In the genomic region with DNA sequence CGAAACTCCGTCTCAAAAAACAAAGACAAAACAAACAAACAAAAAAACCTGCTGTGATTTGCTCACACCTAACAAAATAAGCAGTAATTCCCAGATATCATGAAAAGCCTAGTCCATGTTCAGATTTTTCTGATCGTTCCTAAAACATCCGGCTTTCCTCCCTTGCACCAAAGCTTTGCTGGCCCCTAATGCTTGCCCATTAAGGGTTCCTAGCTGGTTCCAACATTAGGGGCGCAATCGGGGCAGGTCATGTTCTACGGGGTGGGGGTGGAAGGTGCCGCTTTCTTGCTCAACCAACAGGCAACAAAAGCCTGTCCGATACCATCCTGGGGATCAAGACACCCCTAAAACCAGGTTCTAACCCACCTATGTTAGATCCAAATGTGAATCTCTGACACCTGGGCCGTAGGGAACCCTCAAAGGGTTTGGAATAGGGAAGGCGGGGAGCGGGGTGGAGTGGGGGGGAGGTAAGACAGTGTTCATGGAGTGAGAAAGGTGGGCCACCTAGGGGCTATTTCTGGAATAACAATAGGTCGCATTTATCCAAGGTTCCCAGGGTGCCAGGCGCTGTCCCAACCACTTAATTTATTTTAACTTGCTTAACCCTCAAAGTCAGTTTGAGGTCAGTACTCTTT, we compare ENCODE assay signal across 8 cellular contexts. TPM values are rescaled to one million over a fixed set of nuclear protein-coding genes. Genes with fewer than 3 reads are reported as not detected.
A peak's percentile ranks its signal among the peaks of the same experiment; 100 is the strongest.
DNase-seq lines count a peak whose midpoint lies in the region; ATAC-seq and TF ChIP-seq lines count a peak whose summit lies in the region.

No MANE protein-coding gene starts in this region.

- no peaks in the 10 kb centered on the region for H3K27me3 ChIP-seq in foreskin keratinocyte
- peaks cover 8% of the 10 kb centered on the region for H3K27me3 ChIP-seq in neural progenitor cell
- no peaks in the 10 kb centered on the region for H3K27me3 ChIP-seq in aorta (ENCODE audit: control insufficient read depth in 1 of 2, insufficient read depth in 2 of 2, low read length in 1 of 2)

- H3K4me3 ChIP-seq in neural progenitor cell (no peak overlapping the region), aorta (ENCODE audit: low read length in 2 of 2) (no peak overlapping the region)

- 13 to 19% methylated on average over 14 of the region's 14 CpGs for WGBS in aorta, 2 donors

- intact Hi-C loops in aorta (cut with DNase I): loop anchor here (5.0 kb wide), 1 partner anchor 118 kb away; no protein-coding TSS in a partner anchor

- DNase-seq in HFFc6: peak; percentile 45
- peak; percentile 84 for DNase-seq in NCI-H82 (lab: John Stamatoyannopoulos, UW)
- peak; percentile 48 to 53 for DNase-seq in activated T-cell treated with anti-CD3 and anti-CD28 coated beads, Interleukin-2, amount 50 U/mL, for 72 hours
- peak in 1 of 2 donors; percentile 34 for DNase-seq in foreskin keratinocyte
- peak; percentile 78 for DNase-seq in neural progenitor cell (ENCODE audit: low spot score)
- DNase-seq in aorta: no peak
- DNase-seq in amniotic stem cell (lab: John Stamatoyannopoulos, UW): no peak

- H3K36me3 ChIP-seq in neural progenitor cell (no peaks in the 10 kb centered on the region), aorta (ENCODE audit: control insufficient read depth in 1 of 2, insufficient read depth in 2 of 2, low read length in 1 of 2) (no peaks in the 10 kb centered on the region)

- peak overlapping the region; percentile 54 for H3K4me2 ChIP-seq in neural progenitor cell

- H3K4me3 Mint-ChIP-seq in HFFc6 (peak overlapping the region; percentile 61), neural progenitor cell (no peak overlapping the region)
- H3K4me3 Mint-ChIP-seq in activated T-cell treated with anti-CD3 and anti-CD28 coated beads, Interleukin-2, amount 50 U/mL, for 72 hours: peak overlapping the region in 1 of 2 donors; percentile 34

- no peaks in the 10 kb centered on the region for H3F3A ChIP-seq in neural progenitor cell (ENCODE audit: low read depth)

- H3K9me3 Mint-ChIP-seq in HFFc6 (no peaks in the 10 kb centered on the region), neural progenitor cell (no peaks in the 10 kb centered on the region)
- H3K9me3 Mint-ChIP-seq in activated T-cell treated with anti-CD3 and anti-CD28 coated beads, Interleukin-2, amount 50 U/mL, for 72 hours: no peaks in the 10 kb centered on the region

- H3K4me1 ChIP-seq in foreskin keratinocyte (peaks cover 4% of the 10 kb centered on the region), neural progenitor cell (no peaks in the 10 kb centered on the region), aorta (ENCODE audit: control insufficient read depth in 1 of 2, insufficient read depth in 2 of 2, low read length in 2 of 2) (no peaks in the 10 kb centered on the region)

- peak; percentile 76 for ATAC-seq in activated T-cell treated with anti-CD3 and anti-CD28 coated beads, Interleukin-2, amount 50 U/mL, for 72 hours (replicated peaks in 1 of 2)
- ATAC-seq in foreskin keratinocyte (peak; percentile 76), aorta (ENCODE audit: low FRiP score) (peak; percentile 65)

- H3K9ac ChIP-seq in neural progenitor cell: no peak overlapping the region

- H3K27me3 Mint-ChIP-seq in HFFc6 (ENCODE audit: insufficient read depth) (peaks cover 5% of the 10 kb centered on the region; the same call in 1 of the 2 replicates), neural progenitor cell (ENCODE audit: insufficient read depth, low read depth) (peaks cover 8% of the 10 kb centered on the region)
- no peaks in the 10 kb centered on the region for H3K27me3 Mint-ChIP-seq in activated T-cell treated with anti-CD3 and anti-CD28 coated beads, Interleukin-2, amount 50 U/mL, for 72 hours (ENCODE audit: low read depth)

- H3K79me2 ChIP-seq in neural progenitor cell (ENCODE audit: low read depth): no peaks in the 10 kb centered on the region

- TF ChIP-seq CTCF in C4-2B (conservative IDR thresholded peaks at IDR 0.05) (peak; percentile 87), HFFc6 (IDR thresholded peaks at IDR 0.05) (peak; percentile 83), foreskin keratinocyte (conservative IDR thresholded peaks at IDR 0.05) (peak; percentile 74), neural progenitor cell (IDR thresholded peaks at IDR 0.05) (peak; percentile 65)

- H3K9me3 ChIP-seq in neural progenitor cell (ENCODE audit: low read depth): no peaks in the 10 kb centered on the region
- no peaks in the 10 kb centered on the region for H3K9me3 ChIP-seq in aorta (ENCODE audit: control insufficient read depth, low read length)

- H3K27ac ChIP-seq in C4-2B (peak overlapping the region; percentile 64), foreskin keratinocyte (no peak overlapping the region), neural progenitor cell (no peak overlapping the region), aorta (ENCODE audit: low read depth in 1 of 2, low read length in 2 of 2) (no peak overlapping the region)

- H3K36me3 Mint-ChIP-seq in HFFc6 (ENCODE audit: low read depth): no peaks in the 10 kb centered on the region
- H3K36me3 Mint-ChIP-seq in activated T-cell treated with anti-CD3 and anti-CD28 coated beads, Interleukin-2, amount 50 U/mL, for 72 hours (ENCODE audit: insufficient read depth in 2 of 2): no peaks in the 10 kb centered on the region
- H3K36me3 Mint-ChIP-seq in neural progenitor cell: no peaks in the 10 kb centered on the region

- H3K4me1 Mint-ChIP-seq in HFFc6 (ENCODE audit: low read depth): peaks cover 25% of the 10 kb centered on the region
- no peaks in the 10 kb centered on the region for H3K4me1 Mint-ChIP-seq in activated T-cell treated with anti-CD3 and anti-CD28 coated beads, Interleukin-2, amount 50 U/mL, for 72 hours (ENCODE audit: low read depth)
- H3K4me1 Mint-ChIP-seq in neural progenitor cell: no peaks in the 10 kb centered on the region

- no peak overlapping the region for H3K27ac Mint-ChIP-seq in HFFc6
- H3K27ac Mint-ChIP-seq in activated T-cell treated with anti-CD3 and anti-CD28 coated beads, Interleukin-2, amount 50 U/mL, for 72 hours: no peak overlapping the region
- H3K27ac Mint-ChIP-seq in neural progenitor cell: no peak overlapping the region

- H4K20me1 ChIP-seq in neural progenitor cell (ENCODE audit: low read depth): no peaks in the 10 kb centered on the region

- H2AFZ ChIP-seq in neural progenitor cell (replicated peaks): peak overlapping the region; percentile 98

RNA-seq across cellular contexts. Expression of a gene that starts 25.3 kb away (rescaled TPM):
- not detected for total RNA-seq in HFFc6 (2021; fragmentation: NEBNext Ultra II Directional; extraction: Animal tissue kit (Norgen Biotek cat#: 25700))
- not detected for total RNA-seq in activated T-cell treated with anti-CD3 and anti-CD28 coated beads, Interleukin-2, amount 50 U/mL, for 72 hours
- total RNA-seq in foreskin keratinocyte: 243 and 312 TPM in 2 replicates
- 420 and 522 TPM in 2 replicates for polyA plus RNA-seq in foreskin keratinocyte
- total RNA-seq in neural progenitor cell (ENCODE audit: low replicate concordance): not detected in 2 replicates
- total RNA-seq in aorta: 1 to 10 TPM in 1 of 2 donors, under 1 TPM in 1; 0.49 to 1.2 TPM
- 10 to 100 TPM in 1 of 2 donors, 1 to 10 TPM in 1; 7.4 to 77.6 TPM for polyA plus RNA-seq in aorta

RNA-seq across cellular contexts. Expression of a gene that starts 44.6 kb away (rescaled TPM):
- under 1 TPM in 5 of 6 experiments, not detected in 1; 0.08 to 0.17 (median 0.10) TPM for total RNA-seq in HFFc6 (2021; fragmentation: NEBNext Ultra II Directional; extraction: Animal tissue kit (Norgen Biotek cat#: 25700))
- under 1 TPM; 0.72 to 1.00 TPM for total RNA-seq in activated T-cell treated with anti-CD3 and anti-CD28 coated beads, Interleukin-2, amount 50 U/mL, for 72 hours
- total RNA-seq in foreskin keratinocyte: not detected in 2 replicates
- polyA plus RNA-seq in foreskin keratinocyte: 0.06 TPM in 1 of 2 replicates, not detected in the other
- 0.81 TPM in 1 of 2 replicates, not detected in the other for total RNA-seq in neural progenitor cell (ENCODE audit: low replicate concordance)
- 10 to 100 TPM; 17.5 TPM for total RNA-seq in aorta
- 10 to 100 TPM in 1 of 2 donors, 1 to 10 TPM in 1; 5.1 to 15.0 TPM for polyA plus RNA-seq in aorta

RNA-seq across cellular contexts. Expression of a gene that starts 48.3 kb away (rescaled TPM):
- 1 to 10 TPM in 4 of 6 experiments, under 1 TPM in 1, not detected in 1; 0.92 to 2.7 (median 2.1) TPM for total RNA-seq in HFFc6 (2021; fragmentation: NEBNext Ultra II Directional; extraction: Animal tissue kit (Norgen Biotek cat#: 25700))
- total RNA-seq in activated T-cell treated with anti-CD3 and anti-CD28 coated beads, Interleukin-2, amount 50 U/mL, for 72 hours: 1 to 10 TPM; 1.6 to 2.0 TPM
- total RNA-seq in foreskin keratinocyte: 0.35 and 0.41 TPM in 2 replicates
- polyA plus RNA-seq in foreskin keratinocyte: 0.67 and 0.81 TPM in 2 replicates
- total RNA-seq in neural progenitor cell (ENCODE audit: low replicate concordance): 0.46 TPM in 1 of 2 replicates, not detected in the other
- 100 to 1,000 TPM; 179 to 202 TPM for total RNA-seq in aorta
- 100 to 1,000 TPM; 150 to 288 TPM for polyA plus RNA-seq in aorta

RNA-seq across cellular contexts. Expression of a gene that starts 48.8 kb away (rescaled TPM):
- not detected for total RNA-seq in HFFc6 (2021; fragmentation: NEBNext Ultra II Directional; extraction: Animal tissue kit (Norgen Biotek cat#: 25700))
- total RNA-seq in activated T-cell treated with anti-CD3 and anti-CD28 coated beads, Interleukin-2, amount 50 U/mL, for 72 hours: under 1 TPM; 0.19 to 0.30 TPM
- not detected in 2 replicates for total RNA-seq in foreskin keratinocyte
- not detected in 2 replicates for polyA plus RNA-seq in foreskin keratinocyte
- total RNA-seq in neural progenitor cell (ENCODE audit: low replicate concordance): 0.30 and 2.2 TPM in 2 replicates
- total RNA-seq in aorta: 1 to 10 TPM in 1 of 2 donors, under 1 TPM in 1; 0.71 to 2.7 TPM
- polyA plus RNA-seq in aorta: not detected

RNA-seq across cellular contexts. Expression of a gene that starts 52.8 kb away (rescaled TPM):
- under 1 TPM in 3 of 6 experiments, not detected in 3; 0.32 to 0.87 (median 0.68) TPM for total RNA-seq in HFFc6 (2021; fragmentation: NEBNext Ultra II Directional; extraction: Animal tissue kit (Norgen Biotek cat#: 25700))
- 1 to 10 TPM; 1.0 to 1.2 TPM for total RNA-seq in activated T-cell treated with anti-CD3 and anti-CD28 coated beads, Interleukin-2, amount 50 U/mL, for 72 hours
- total RNA-seq in foreskin keratinocyte (0.18 TPM in 1 of 2 replicates, not detected in the other), neural progenitor cell (ENCODE audit: low replicate concordance) (0.13 and 0.56 TPM in 2 replicates), aorta (under 1 TPM in 1 of 2 donors, not detected in 1; 0.63 TPM)
- polyA plus RNA-seq in foreskin keratinocyte (0.16 and 0.25 TPM in 2 replicates), aorta (1 to 10 TPM in 1 of 2 donors, not detected in 1; 1.8 TPM)

Comparison
In these comparisons a context has a peak if more than half of its experiments do, and no peak if none do; other contexts are left out.
1. DNase-seq: peak in HFFc6 (single experiment), NCI-H82 (single experiment), activated T-cell treated with anti-CD3 and anti-CD28 coated beads, Interleukin-2, amount 50 U/mL, for 72 hours (2 of 2) and neural progenitor cell (single experiment); none in aorta (0 of 2) and amniotic stem cell (single experiment).
2. RNA of a gene that starts 25.3 kb away (total RNA-seq): 243 to 312 TPM in foreskin keratinocyte; 0.49 to 1.2 TPM in aorta, not detected in HFFc6, not detected in activated T-cell treated with anti-CD3 and anti-CD28 coated beads, Interleukin-2, amount 50 U/mL, for 72 hours and not detected in neural progenitor cell; every median in the first group is over 100 times any median in the second.
3. RNA of a gene that starts 44.6 kb away (total RNA-seq): 17.5 TPM in aorta; 0.72 to 1.00 TPM in activated T-cell treated with anti-CD3 and anti-CD28 coated beads, Interleukin-2, amount 50 U/mL, for 72 hours, 0.08 to 0.17 TPM in HFFc6, not detected in foreskin keratinocyte and 0.81 TPM in neural progenitor cell; every median in the first group is over 4 times any median in the second.
4. RNA of a gene that starts 48.3 kb away (total RNA-seq): 179 to 202 TPM in aorta; 0.92 to 2.7 TPM in HFFc6, 1.6 to 2.0 TPM in activated T-cell treated with anti-CD3 and anti-CD28 coated beads, Interleukin-2, amount 50 U/mL, for 72 hours, 0.35 to 0.41 TPM in foreskin keratinocyte and 0.46 TPM in neural progenitor cell; every median in the first group is over 10 times any median in the second.
5. Peak in every context shown above with its lines, with median percentiles within 50 percentile points of each other: CTCF ChIP-seq and ATAC-seq.